ENCODE assay signal across 8 cellular contexts in the genomic region with DNA sequence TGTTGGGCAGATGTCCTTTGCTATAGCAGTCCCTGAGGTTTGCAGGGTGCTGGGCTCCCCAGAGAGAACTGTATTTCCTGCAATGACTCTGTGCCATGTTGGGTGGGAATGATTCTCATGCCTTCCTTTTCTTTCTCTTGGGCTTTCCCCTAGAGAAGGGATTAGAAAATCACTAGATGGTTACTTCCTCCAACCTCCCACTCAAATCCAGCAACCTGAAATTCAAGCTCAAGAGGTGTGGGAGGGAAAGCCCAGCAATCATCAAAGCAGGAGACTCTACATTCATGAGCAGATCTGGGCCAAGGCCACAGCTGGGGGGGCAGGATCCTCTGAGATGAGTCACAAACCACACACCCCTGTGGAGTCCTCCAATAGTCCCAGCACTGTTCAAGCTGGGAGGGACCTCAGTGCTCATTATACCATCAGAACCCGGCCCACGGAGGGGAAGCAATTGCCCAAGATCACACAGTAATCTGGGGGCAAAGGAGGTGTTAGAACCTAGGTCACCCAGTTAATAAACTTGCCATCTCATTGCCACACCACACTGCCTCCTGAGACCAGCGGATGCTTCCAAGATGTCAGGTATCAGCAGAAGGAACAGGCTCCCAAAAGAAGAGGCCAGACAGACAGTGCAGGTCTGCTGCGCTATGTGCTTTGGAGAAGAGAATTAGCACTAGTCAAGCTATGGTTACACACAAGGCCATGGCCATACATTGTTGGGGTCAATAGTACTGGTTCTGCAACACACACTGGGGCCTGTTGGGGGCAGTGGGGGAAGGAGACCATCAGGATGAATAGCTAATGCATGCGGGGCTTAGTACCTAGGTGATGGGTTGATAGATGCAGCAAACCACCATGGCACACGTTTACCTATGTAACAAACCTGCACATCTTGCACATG.
A peak's percentile ranks its signal among the peaks of the same experiment; 100 is the strongest.
DNase-seq lines count a peak whose midpoint lies in the region; ATAC-seq and TF ChIP-seq lines count a peak whose summit lies in the region.

No MANE protein-coding gene starts in this region.

- TF ChIP-seq CTCF in RWPE2 (IDR thresholded peaks at IDR 0.05; ENCODE audit: poor library complexity, severe bottlenecking): no peak
- no peak for TF ChIP-seq CTCF in lower lobe of right lung (IDR thresholded peaks at IDR 0.05)
- TF ChIP-seq CTCF in OCI-LY7 (conservative IDR thresholded peaks at IDR 0.05; ENCODE audit: low read length): no peak

- POLR2A ChIA-PET in OCI-LY7 (lab: Charles Lee): interaction anchor here (1.8 kb wide), 1 partner anchor 39 kb away, joined by 5 read pairs; no protein-coding TSS in a partner anchor

- in situ Hi-C loops in ACHN (cut with HindIII; ENCODE audit: low pct_ligation_motif_present, low pct_unique_long_range_greater_than_20kb, low sequenced_read_pairs): no loop called here

- H3K27me3 ChIP-seq in RWPE2 (ENCODE audit: insufficient read depth, poor library complexity, severe bottlenecking) (no peaks in the 10 kb centered on the region), lower lobe of right lung (ENCODE audit: low read depth) (no peaks in the 10 kb centered on the region)

- ATAC-seq in GM18861 (IDR thresholded peaks at IDR 0.05; ENCODE audit: unreplicated experiment) (peak; percentile 61), HG03045 (IDR thresholded peaks at IDR 0.05; ENCODE audit: unreplicated experiment) (peak; percentile 80), RWPE2 (ENCODE audit: low read depth) (peak; percentile 90), lower lobe of right lung (peak; percentile 72 to 78)

- DNase-seq in ACHN (peak; percentile 65), RWPE2 (ENCODE audit: low spot score) (no peak), lower lobe of right lung (no peak), SW 1271 (lab: John Stamatoyannopoulos, UW) (no peak), occipital lobe (lab: John Stamatoyannopoulos, UW) (no peak), OCI-LY7 (ENCODE audit: low spot score) (no peak)

- no peaks in the 10 kb centered on the region for H3K79me2 ChIP-seq in OCI-LY7 (ENCODE audit: insufficient read depth, low read depth, low read length)

- no peaks in the 10 kb centered on the region for H3K36me3 ChIP-seq in RWPE2 (ENCODE audit: low read depth)
- no peaks in the 10 kb centered on the region for H3K36me3 ChIP-seq in lower lobe of right lung
- H3K36me3 ChIP-seq in OCI-LY7 (ENCODE audit: insufficient read depth, low read length): no peaks in the 10 kb centered on the region

- H3K4me3 ChIP-seq in RWPE2 (ENCODE audit: severe bottlenecking) (no peak overlapping the region), lower lobe of right lung (no peak overlapping the region), OCI-LY7 (ENCODE audit: low read depth, low read length, poor library complexity, severe bottlenecking) (no peak overlapping the region)

- no peak overlapping the region for H2AFZ ChIP-seq in OCI-LY7 (ENCODE audit: low read length)

- no peaks in the 10 kb centered on the region for H3K9me2 ChIP-seq in OCI-LY7 (ENCODE audit: insufficient read depth, low read length)

- no TSS peak for BruUV-seq in OCI-LY7 (replicated peaks; lab: Mats Ljungman, UMichigan)

- H3K27ac ChIP-seq in RWPE2 (ENCODE audit: poor library complexity, severe bottlenecking) (no peak overlapping the region), lower lobe of right lung (no peak overlapping the region), OCI-LY7 (ENCODE audit: low read depth, low read length, poor library complexity, severe bottlenecking) (no peak overlapping the region)

- no peaks in the 10 kb centered on the region for H4K20me1 ChIP-seq in OCI-LY7 (ENCODE audit: insufficient read depth, low read length)

- CTCF ChIA-PET in OCI-LY7 (lab: Charles Lee; ENCODE audit: unreplicated experiment): no interaction called here

- intact Hi-C loops in lower lobe of right lung (cut with DNase I) (no loop called here), OCI-LY7 (cut with micrococcal nuclease; ENCODE audit: unreplicated experiment) (no loop called here)

- peaks cover 17% of the 10 kb centered on the region for H3K4me1 ChIP-seq in RWPE2 (ENCODE audit: insufficient read depth, poor library complexity, severe bottlenecking)
- H3K4me1 ChIP-seq in lower lobe of right lung: peaks cover 4% of the 10 kb centered on the region
- H3K4me1 ChIP-seq in OCI-LY7 (ENCODE audit: insufficient read depth, low read length, poor library complexity, severe bottlenecking): peaks cover 7% of the 10 kb centered on the region

- H3K9me3 ChIP-seq in RWPE2 (ENCODE audit: severe bottlenecking): no peaks in the 10 kb centered on the region
- no peaks in the 10 kb centered on the region for H3K9me3 ChIP-seq in lower lobe of right lung
- no peaks in the 10 kb centered on the region for H3K9me3 ChIP-seq in OCI-LY7 (ENCODE audit: low read length)

- no peak overlapping the region for H3K4me2 ChIP-seq in OCI-LY7 (ENCODE audit: low read length)
